23 cellular contexts compared by ENCODE assay signal in genomic region chr5:156169495-156169894, GRCh38.
"Had no signal": no experiment of that assay in that cellular context is flagged by ENCODE, and none has a peak within 500 bp of the region (broad histone marks: within the 10 kb centered on the region; RNA-seq: fewer than 3 reads in every experiment).

No MANE protein-coding gene starts in this region.

- H3K36me3 ChIP-seq: esophagus squamous epithelium, gastrocnemius medialis, heart right ventricle, left lung, lower lobe of right lung had no signal

- H3K4me1 ChIP-seq: esophagus squamous epithelium, left lung, lower lobe of right lung had no signal

- H3K27ac ChIP-seq: coronary artery, dorsolateral prefrontal cortex, epithelial cell of prostate, esophagus squamous epithelium, heart right ventricle, left lung, lower lobe of right lung had no signal

- DNase-seq: dermis blood vessel endothelial cell; dorsolateral prefrontal cortex; effector CD8-positive, alpha-beta T cell; effector memory CD8-positive, alpha-beta T cell; endodermal cell; erythroblast; esophagus squamous epithelium; foreskin fibroblast; foreskin melanocyte; gastrocnemius medialis; glutamatergic neuron; head of caudate nucleus; heart right ventricle; hippocampal formation; left cardiac atrium; left lung; left ventricle myocardium superior; lower lobe of right lung; mesendoderm; midbrain had no signal

- ATAC-seq: effector memory CD8-positive, alpha-beta T cell; esophagus mucosa; left cardiac atrium; left lung; left ventricle myocardium superior; lower lobe of right lung had no signal

- H3K27me3 ChIP-seq: dorsolateral prefrontal cortex, esophagus squamous epithelium, gastrocnemius medialis, heart right ventricle, left lung had no signal

- H3K9me3 ChIP-seq: esophagus squamous epithelium, gastrocnemius medialis, heart right ventricle, left lung, lower lobe of right lung had no signal

- H3K9me3 Mint-ChIP-seq: effector memory CD8-positive, alpha-beta T cell; endodermal cell had no signal

- H3K4me3 Mint-ChIP-seq: effector memory CD8-positive, alpha-beta T cell; endodermal cell had no signal

- H3K4me1 Mint-ChIP-seq: endodermal cell had no signal

- H3K4me3 ChIP-seq: coronary artery, dorsolateral prefrontal cortex, esophagus squamous epithelium, gastrocnemius medialis, heart right ventricle, left lung, lower lobe of right lung had no signal

- H3K27ac Mint-ChIP-seq: effector memory CD8-positive, alpha-beta T cell; endodermal cell had no signal
